ENCODE assay signal across 13 cellular contexts in genomic region chr12:54981796-54982195, GRCh38. TPM values are rescaled to one million over a fixed set of nuclear protein-coding genes. Genes with fewer than 3 reads are reported as not detected.
DNase-seq lines count a peak whose midpoint lies in the region; ATAC-seq, FAIRE-seq and TF ChIP-seq lines count a peak whose summit lies in the region.
"Had no signal": no experiment of that assay in that cellular context is flagged by ENCODE, and none has a peak within 500 bp of the region (broad histone marks: within the 10 kb centered on the region; RNA-seq: fewer than 3 reads in every experiment).

No MANE protein-coding gene starts in this region.

- DNase-seq in GM12891 (ENCODE audit: insufficient read length, low spot score) (no peak), endodermal cell (no peak), tibial nerve (ENCODE audit: low spot score in 2 of 2) (no peak)
- DNase-seq in activated T-cell treated with anti-CD3 and anti-CD28 coated beads, Interleukin-2, amount 50 U/mL, for 4 hours: peak; percentile 45
- peak; percentile 45 for DNase-seq in stimulated activated CD4-positive, alpha-beta T cell treated with anti-CD3 and anti-CD28 coated beads, Interleukin-2, amount 100 ng/mL, for 4 hours (ENCODE audit: low read depth)
- DNase-seq: body of pancreas, KBM-7 had no signal

- FAIRE-seq in GM12891 (lab: Jason Lieb, UNC): peak; percentile 78

- no peaks in the 10 kb centered on the region for H3K27me3 Mint-ChIP-seq in activated T-cell treated with anti-CD3 and anti-CD28 coated beads, Interleukin-2, amount 50 U/mL, for 4 hours (ENCODE audit: low read depth)
- H3K27me3 Mint-ChIP-seq in endodermal cell (ENCODE audit: insufficient read depth): no peaks in the 10 kb centered on the region

- no peak for TF ChIP-seq CTCF in endodermal cell (conservative IDR thresholded peaks at IDR 0.05)
- TF ChIP-seq CTCF in tibial nerve (IDR thresholded peaks at IDR 0.05): no peak

- peak; percentile 60 for ATAC-seq in HG02885 (IDR thresholded peaks at IDR 0.05; ENCODE audit: poor library complexity, unreplicated experiment)
- peak; percentile 67 to 71 for ATAC-seq in activated T-cell treated with anti-CD3 and anti-CD28 coated beads, Interleukin-2, amount 50 U/mL, for 4 hours
- ATAC-seq in HG03039 (IDR thresholded peaks at IDR 0.05; ENCODE audit: unreplicated experiment): no peak
- ATAC-seq in GM21515 (IDR thresholded peaks at IDR 0.05; ENCODE audit: unreplicated experiment): no peak
- ATAC-seq: body of pancreas had no signal

- H3K4me1 Mint-ChIP-seq in activated T-cell treated with anti-CD3 and anti-CD28 coated beads, Interleukin-2, amount 50 U/mL, for 4 hours (ENCODE audit: low read depth): peaks cover 83% of the 10 kb centered on the region
- H3K4me1 Mint-ChIP-seq in endodermal cell: peaks cover 2% of the 10 kb centered on the region

- H3K4me3 ChIP-seq in endodermal cell (ENCODE audit: low read length) (no peak overlapping the region), tibial nerve (no peak overlapping the region)
- H3K4me3 ChIP-seq: BLaER1 treated with 17β-estradiol and CSF1 and Interleukin-3, amounts not matched to agents 10 nM and 100 nM; body of pancreas had no signal

- no peak for TF ChIP-seq EP300 in tibial nerve (IDR thresholded peaks at IDR 0.05)

- H3K27ac ChIP-seq in endodermal cell (ENCODE audit: low read depth, low read length) (no peak overlapping the region), tibial nerve (no peak overlapping the region)
- H3K27ac ChIP-seq: BLaER1 treated with 17β-estradiol and CSF1 and Interleukin-3, amounts not matched to agents 10 nM and 100 nM; body of pancreas; epithelial cell of prostate; RWPE1 had no signal

- 96% methylated on average over 2 of the region's 2 CpGs; no CpG with 5 or more reads in 1 of the 2 experiments for WGBS in endodermal cell (ENCODE audit: insufficient coverage in 1 of 2, insufficient read length in 1 of 2), 2 experiments
- 79 to 82% methylated on average over 2 of the region's 2 CpGs for WGBS in tibial nerve, 2 donors

- H3K36me3 ChIP-seq in endodermal cell (ENCODE audit: control insufficient read depth, insufficient read depth, low read length) (no peaks in the 10 kb centered on the region), tibial nerve (no peaks in the 10 kb centered on the region)
- H3K36me3 ChIP-seq: BLaER1 treated with 17β-estradiol and CSF1 and Interleukin-3, amounts not matched to agents 10 nM and 100 nM had no signal

- TF ChIP-seq POLR2A in GM12891 (IDR thresholded peaks at IDR 0.05; ENCODE audit: low read depth, low read length) (no peak), tibial nerve (IDR thresholded peaks at IDR 0.05) (no peak)

- H3K27ac Mint-ChIP-seq in endodermal cell: no peak overlapping the region

- no peaks in the 10 kb centered on the region for H3K9me3 Mint-ChIP-seq in activated T-cell treated with anti-CD3 and anti-CD28 coated beads, Interleukin-2, amount 50 U/mL, for 4 hours
- no peaks in the 10 kb centered on the region for H3K9me3 Mint-ChIP-seq in endodermal cell

- H3K27me3 ChIP-seq in endodermal cell (ENCODE audit: control insufficient read depth, insufficient read depth, low read length, poor library complexity, severe bottlenecking): no peaks in the 10 kb centered on the region
- H3K27me3 ChIP-seq in tibial nerve: no peaks in the 10 kb centered on the region
- H3K27me3 ChIP-seq: BLaER1 treated with 17β-estradiol and CSF1 and Interleukin-3, amounts not matched to agents 10 nM and 100 nM; body of pancreas had no signal

- H3K9me3 ChIP-seq in endodermal cell (ENCODE audit: control insufficient read depth, low read length): no peaks in the 10 kb centered on the region
- no peaks in the 10 kb centered on the region for H3K9me3 ChIP-seq in tibial nerve
- H3K9me3 ChIP-seq: body of pancreas had no signal

- H3K36me3 Mint-ChIP-seq in activated T-cell treated with anti-CD3 and anti-CD28 coated beads, Interleukin-2, amount 50 U/mL, for 4 hours (ENCODE audit: insufficient read depth): peaks cover 56% of the 10 kb centered on the region
- H3K36me3 Mint-ChIP-seq in endodermal cell (ENCODE audit: low read depth): no peaks in the 10 kb centered on the region

- H3K4me1 ChIP-seq in endodermal cell (ENCODE audit: control insufficient read depth, insufficient read depth, low read length): no peaks in the 10 kb centered on the region
- peaks cover 0 to 15% (median 0%) of the 10 kb centered on the region in 4 donors for H3K4me1 ChIP-seq in tibial nerve
- H3K4me1 ChIP-seq: body of pancreas had no signal

- H3K9ac ChIP-seq in endodermal cell (ENCODE audit: extremely low read depth, low read length, poor library complexity, severe bottlenecking): no peak overlapping the region
- H3K9ac ChIP-seq: BLaER1 treated with 17β-estradiol and CSF1 and Interleukin-3, amounts not matched to agents 10 nM and 100 nM had no signal

- H3K4me3 Mint-ChIP-seq in activated T-cell treated with anti-CD3 and anti-CD28 coated beads, Interleukin-2, amount 50 U/mL, for 4 hours: peak overlapping the region; percentile 87
- H3K4me3 Mint-ChIP-seq in endodermal cell: no peak overlapping the region

TF ChIP-seq in GM12891, 5 proteins besides CTCF, POLR2A, EP300 and RAD21:
- TF ChIP-seq POU2F2 (IDR thresholded peaks at IDR 0.05; ENCODE audit: low read depth, low read length): no peak
- no peak for TF ChIP-seq PAX5 (IDR thresholded peaks at IDR 0.05; ENCODE audit: insufficient read depth, low read length, severe bottlenecking)
- 0 out of 2 replicates have a peak, but pooled peaks have one; percentile 41 for TF ChIP-seq TAF1 (IDR thresholded peaks at IDR 0.05; ENCODE audit: low read depth, low read length)
- no peak for TF ChIP-seq POLR2AphosphoS5 (IDR thresholded peaks at IDR 0.05; ENCODE audit: low read depth, low read length)
- TF ChIP-seq SPI1 (IDR thresholded peaks at IDR 0.05; ENCODE audit: low read depth, low read length): peak; percentile 54
TF ChIP-seq in GM12891: peak in this region for 2.

RNA-seq across cellular contexts. Expression of gene TESPA1, which starts 2.8 kb away (rescaled TPM):
- 55.2 TPM for polyA plus RNA-seq in GM12891 (2012; ENCODE audit: low read depth, missing spikeins)
- total RNA-seq in activated T-cell treated with anti-CD3 and anti-CD28 coated beads, Interleukin-2, amount 50 U/mL, for 4 hours: 100 to 1,000 TPM in 1 of 3 donors, 10 to 100 TPM in 2; 89.6 to 102 (median 94.8) TPM
- not detected for total RNA-seq in endodermal cell
- not detected for polyA plus RNA-seq in endodermal cell (2013, experiment 1 of 2)
- not detected for polyA plus RNA-seq in endodermal cell (2013, experiment 2 of 2)
- 1 to 10 TPM in 1 of 4 donors, under 1 TPM in 2, not detected in 1; 0.42 to 2.8 (median 0.98) TPM for total RNA-seq in tibial nerve
- total RNA-seq: body of pancreas had no signal

RNA-seq across cellular contexts. Expression of gene NEUROD4, which starts 38.0 kb away (rescaled TPM):
- polyA plus RNA-seq in GM12891 (2012; ENCODE audit: low read depth, missing spikeins): not detected
- total RNA-seq in activated T-cell treated with anti-CD3 and anti-CD28 coated beads, Interleukin-2, amount 50 U/mL, for 4 hours: not detected
- total RNA-seq in endodermal cell: not detected
- polyA plus RNA-seq in endodermal cell (2013, experiment 1 of 2): 15.1 TPM
- 10.4 TPM for polyA plus RNA-seq in endodermal cell (2013, experiment 2 of 2)
- total RNA-seq in tibial nerve: not detected
- total RNA-seq: body of pancreas had no signal

Comparison
In these comparisons a context has a peak if more than half of its experiments do, and no peak if none do; other contexts are left out.
1. DNase-seq: peak in activated T-cell treated with anti-CD3 and anti-CD28 coated beads, Interleukin-2, amount 50 U/mL, for 4 hours (single experiment) and stimulated activated CD4-positive, alpha-beta T cell treated with anti-CD3 and anti-CD28 coated beads, Interleukin-2, amount 100 ng/mL, for 4 hours (single experiment); none in GM12891 (single experiment), endodermal cell (single experiment) and tibial nerve (0 of 2).
2. ATAC-seq: peak in HG02885 (single experiment) and activated T-cell treated with anti-CD3 and anti-CD28 coated beads, Interleukin-2, amount 50 U/mL, for 4 hours (2 of 2); none in HG03039 (single experiment) and GM21515 (single experiment).
3. RNA of gene TESPA1, which starts 2.8 kb away (total RNA-seq): 89.6 to 102 TPM in activated T-cell treated with anti-CD3 and anti-CD28 coated beads, Interleukin-2, amount 50 U/mL, for 4 hours; 0.42 to 2.8 TPM in tibial nerve and not detected in endodermal cell; every median in the first group is over 10 times any median in the second.